ENCODE assay signal across 1 cellular context in genomic region chr6:46790359-46790874, GRCh38.
TF ChIP-seq lines count a peak whose summit lies in the region.

No MANE protein-coding gene starts in this region.

TF ChIP-seq in WTC11, 78 proteins besides CTCF, POLR2A, EP300 and RAD21 (continued from another document):
- TF ChIP-seq ZNF425 (CRISPR knock-in tag; conservative IDR thresholded peaks at IDR 0.05) (no peak), SMAD4 (CRISPR knock-in tag; IDR thresholded peaks at IDR 0.05) (no peak), MAX (CRISPR knock-in tag; IDR thresholded peaks at IDR 0.05) (no peak), ZNF281 (CRISPR knock-in tag; IDR thresholded peaks at IDR 0.05) (no peak)
TF ChIP-seq in WTC11: peak in this region for 0.
